ENCODE assay signal across 22 cellular contexts in the genomic region with DNA sequence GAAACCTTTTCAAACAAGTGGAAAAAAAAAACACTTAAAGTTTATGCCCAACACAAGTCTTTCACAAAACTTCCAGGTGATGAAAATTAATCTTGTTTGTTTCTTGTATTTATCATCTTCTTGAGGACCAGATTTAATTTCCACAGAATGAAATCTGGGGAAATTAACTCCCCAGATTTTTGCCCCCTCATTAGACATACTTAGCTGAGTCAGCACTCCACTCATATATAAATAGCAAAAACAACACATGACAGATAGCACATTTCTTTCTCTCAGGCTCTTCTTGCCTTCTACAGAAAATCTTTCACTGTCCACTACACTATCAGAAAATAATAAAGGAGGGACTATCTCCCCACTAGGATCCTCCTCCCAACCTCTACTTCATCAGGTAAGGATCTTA.
"Had no signal": no experiment of that assay in that cellular context is flagged by ENCODE, and none has a peak within 500 bp of the region (broad histone marks: within the 10 kb centered on the region; RNA-seq: fewer than 3 reads in every experiment).

No MANE protein-coding gene starts in this region.

- H3K4me1 ChIP-seq: left ventricle myocardium inferior, right atrium auricular region, stomach, suprapubic skin, tibial artery, upper lobe of right lung had no signal

- H3K4me3 ChIP-seq: left ventricle myocardium inferior, lung, ovary, right atrium auricular region, skin epidermis, stomach, suprapubic skin, thoracic aorta, tibial artery, upper lobe of right lung had no signal

- H3K9me3 ChIP-seq: ovary, right atrium auricular region, stomach, suprapubic skin, thoracic aorta, tibial artery, upper lobe of right lung had no signal

- H3K27ac ChIP-seq: left ventricle myocardium inferior, ovary, right atrium auricular region, skin epidermis, stomach, suprapubic skin, thoracic aorta, tibial artery, upper lobe of right lung had no signal

- DNase-seq: hypothalamus; immature natural killer cell; islet precursor cell; left ventricle myocardium inferior; naive B cell; natural killer cell; nephron progenitor cell; ovary; stimulated activated CD4-positive, alpha-beta T cell treated with anti-CD3 and anti-CD28 coated beads, Interleukin-12 subunit alpha, Interleukin-12 subunit beta, amount 100 ng/mL, for 4 hours; stimulated activated CD4-positive, alpha-beta T cell treated with anti-CD3 and anti-CD28 coated beads, Interleukin-15, amount 100 ng/mL, for 24 hours; stimulated activated CD4-positive, alpha-beta T cell treated with anti-CD3 and anti-CD28 coated beads, Interleukin-2, amount 100 ng/mL, for 24 hours; stimulated activated CD4-positive, alpha-beta T cell treated with anti-CD3 and anti-CD28 coated beads, Interleukin-4, amount 100 ng/mL, for 1 hour; stimulated activated naive B cell treated with anti-CD40 and anti-IgM and Interleukin-4, amounts not matched to agents 10 μg/mL and 1 μg/mL and 100 μg/mL, for 72 hours; stimulated activated naive CD8-positive, alpha-beta T cell treated with anti-CD3 and anti-CD28 coated beads, Interleukin-15, Interleukin-2, amounts not matched to agents 100 U/mL and 50 U/mL, for 24 hours; stomach; tibial artery; upper lobe of right lung had no signal

- H3K27me3 ChIP-seq: ovary, right atrium auricular region, stomach, suprapubic skin, tibial artery, upper lobe of right lung had no signal

- H3K36me3 ChIP-seq: left ventricle myocardium inferior, ovary, right atrium auricular region, stomach, suprapubic skin, thoracic aorta, tibial artery, upper lobe of right lung had no signal
